1 cellular context compared by ENCODE assay signal in genomic region chr5:154652746-154653417, GRCh38.
A peak's percentile ranks its signal among the peaks of the same experiment; 100 is the strongest.
TF ChIP-seq lines count a peak whose summit lies in the region.

No MANE protein-coding gene starts in this region.

TF ChIP-seq in K562, 482 proteins besides CTCF, POLR2A, EP300 and RAD21 (continued from another document and continues in another):
- no peak for TF ChIP-seq ARID3B (CRISPR knock-in tag; IDR thresholded peaks at IDR 0.05; ENCODE audit: borderline replicate concordance)
- TF ChIP-seq CBFA2T3 (IDR thresholded peaks at IDR 0.05), result no peak
- no peak for TF ChIP-seq ZNF24 (IDR thresholded peaks at IDR 0.05)
- TF ChIP-seq ESRRB (CRISPR knock-in tag; IDR thresholded peaks at IDR 0.05; ENCODE audit: borderline replicate concordance), result no peak
- TF ChIP-seq TAF9B (IDR thresholded peaks at IDR 0.05; ENCODE audit: partially characterized antibody), result no peak
- TF ChIP-seq CLOCK (CRISPR knock-in tag; IDR thresholded peaks at IDR 0.05; ENCODE audit: borderline replicate concordance), result no peak
- no peak for TF ChIP-seq BRD4 (IDR thresholded peaks at IDR 0.05)
- peak; percentile 43 to 74; a peak in 3 of 4 replicates for TF ChIP-seq KDM1A (IDR thresholded peaks at IDR 0.05)
- TF ChIP-seq JUND (IDR thresholded peaks at IDR 0.05; ENCODE audit: borderline replicate concordance, low read depth, low read length), result peak; percentile 17; the same call in 1 of the 2 replicates
- TF ChIP-seq JUND (tag; IDR thresholded peaks at IDR 0.05; ENCODE audit: borderline replicate concordance, low read depth, low read length), result no peak
- TF ChIP-seq ZNF398 (CRISPR knock-in tag; IDR thresholded peaks at IDR 0.05), result no peak
- no peak for TF ChIP-seq NFATC3 (IDR thresholded peaks at IDR 0.05)
- TF ChIP-seq FIP1L1 (IDR thresholded peaks at IDR 0.05; ENCODE audit: low read depth, low read length, poor library complexity, severe bottlenecking), result no peak
- no peak for TF ChIP-seq SIN3B (IDR thresholded peaks at IDR 0.05; ENCODE audit: low read depth)
- TF ChIP-seq HDAC1 (IDR thresholded peaks at IDR 0.05), result peak in 1 of 2 experiments; percentile 21; a peak in 1 of 4 replicates
- TF ChIP-seq TBL1XR1 (IDR thresholded peaks at IDR 0.05; ENCODE audit: low read length in 2 of 2), result no peak
- TF ChIP-seq NUFIP1 (IDR thresholded peaks at IDR 0.05; ENCODE audit: partially characterized antibody), result no peak
- no peak for TF ChIP-seq MLX (CRISPR knock-in tag; conservative IDR thresholded peaks at IDR 0.05)
- no peak for TF ChIP-seq NKRF (IDR thresholded peaks at IDR 0.05; ENCODE audit: borderline replicate concordance)
- TF ChIP-seq XRCC5 (IDR thresholded peaks at IDR 0.05; ENCODE audit: low read depth, low read length), result no peak
- TF ChIP-seq GATAD2B (IDR thresholded peaks at IDR 0.05; ENCODE audit: borderline replicate concordance), result no peak
- TF ChIP-seq ILF3 (IDR thresholded peaks at IDR 0.05; ENCODE audit: borderline replicate concordance), result no peak
- no peak for TF ChIP-seq E2F6 (IDR thresholded peaks at IDR 0.05; ENCODE audit: borderline replicate concordance in 1 of 2, extremely low read depth in 1 of 2, insufficient read depth in 1 of 2, insufficient read length in 1 of 2, low read depth in 1 of 2, low read length in 1 of 2, poor library complexity in 1 of 2, severe bottlenecking in 1 of 2)
- no peak for TF ChIP-seq POLR3A (IDR thresholded peaks at IDR 0.05; ENCODE audit: borderline replicate concordance, extremely low read depth, insufficient read depth, insufficient read length)
- TF ChIP-seq RCOR1 (IDR thresholded peaks at IDR 0.05; ENCODE audit: borderline replicate concordance in 1 of 2, low read depth in 2 of 2, low read length in 2 of 2), result peak in 1 of 2 experiments; percentile 39; a peak in 1 of 4 replicates
- peak; percentile 87 for TF ChIP-seq RBM25 (IDR thresholded peaks at IDR 0.05; ENCODE audit: low read depth, low read length, severe bottlenecking)
- TF ChIP-seq SMARCA5 (IDR thresholded peaks at IDR 0.05), result no peak; the same call in 1 of the 2 replicates
- TF ChIP-seq DEAF1 (CRISPR knock-in tag; IDR thresholded peaks at IDR 0.05), result no peak
- TF ChIP-seq TFAP4 (CRISPR knock-in tag; IDR thresholded peaks at IDR 0.05; ENCODE audit: borderline replicate concordance), result no peak
- TF ChIP-seq CBX8 (IDR thresholded peaks at IDR 0.05; ENCODE audit: borderline replicate concordance, extremely low read depth, low read depth, low read length, poor library complexity, severe bottlenecking), result no peak
- no peak for TF ChIP-seq MEF2A (IDR thresholded peaks at IDR 0.05; ENCODE audit: control insufficient read depth, low read depth, low read length)
- no peak for TF ChIP-seq SMAD4 (CRISPR knock-in tag; conservative IDR thresholded peaks at IDR 0.05)
- 0 out of 2 replicates have a peak, but pooled peaks have one; percentile 11 for TF ChIP-seq HDAC2 (IDR thresholded peaks at IDR 0.05)
- peak; percentile 90 for TF ChIP-seq BCOR (IDR thresholded peaks at IDR 0.05)
- no peak for TF ChIP-seq ZNF707 (CRISPR knock-in tag; conservative IDR thresholded peaks at IDR 0.05)
- TF ChIP-seq USF1 (CRISPR knock-in tag; IDR thresholded peaks at IDR 0.05), result no peak
- TF ChIP-seq PCBP1 (IDR thresholded peaks at IDR 0.05; ENCODE audit: low read depth, low read length, poor library complexity, severe bottlenecking), result no peak
- TF ChIP-seq RB1 (IDR thresholded peaks at IDR 0.05; ENCODE audit: low read depth), result no peak
- peak; percentile 89 for TF ChIP-seq ZNF384 (IDR thresholded peaks at IDR 0.05; ENCODE audit: low read depth, low read length)
- TF ChIP-seq SPI1 (IDR thresholded peaks at IDR 0.05; ENCODE audit: borderline replicate concordance, low read depth, low read length), result no peak
- no peak for TF ChIP-seq GATA2 (CRISPR knock-in tag; IDR thresholded peaks at IDR 0.05)
- no peak for TF ChIP-seq NEUROD1 (IDR thresholded peaks at IDR 0.05; ENCODE audit: borderline replicate concordance, low read depth, low read length, partially characterized antibody)
- TF ChIP-seq THAP7 (CRISPR knock-in tag; IDR thresholded peaks at IDR 0.05), result no peak
- peak; percentile 78; the same call in 1 of the 2 replicates for TF ChIP-seq ADNP (tag; IDR thresholded peaks at IDR 0.05)
- no peak for TF ChIP-seq NELFE (IDR thresholded peaks at IDR 0.05; ENCODE audit: insufficient read depth, insufficient read length)
- TF ChIP-seq ZFPM2 (CRISPR knock-in tag; IDR thresholded peaks at IDR 0.05), result no peak
- no peak for TF ChIP-seq ARID1B (IDR thresholded peaks at IDR 0.05)
- 0 out of 2 replicates have a peak, but pooled peaks have one; percentile 10 for TF ChIP-seq HDGF (IDR thresholded peaks at IDR 0.05)
- no peak for TF ChIP-seq RBM14 (IDR thresholded peaks at IDR 0.05; ENCODE audit: borderline replicate concordance, insufficient read depth, low read depth, low read length)
- TF ChIP-seq AFF4 (CRISPR knock-in tag; IDR thresholded peaks at IDR 0.05), result no peak
